ENCODE assay signal across 2 cellular contexts in the genomic region with DNA sequence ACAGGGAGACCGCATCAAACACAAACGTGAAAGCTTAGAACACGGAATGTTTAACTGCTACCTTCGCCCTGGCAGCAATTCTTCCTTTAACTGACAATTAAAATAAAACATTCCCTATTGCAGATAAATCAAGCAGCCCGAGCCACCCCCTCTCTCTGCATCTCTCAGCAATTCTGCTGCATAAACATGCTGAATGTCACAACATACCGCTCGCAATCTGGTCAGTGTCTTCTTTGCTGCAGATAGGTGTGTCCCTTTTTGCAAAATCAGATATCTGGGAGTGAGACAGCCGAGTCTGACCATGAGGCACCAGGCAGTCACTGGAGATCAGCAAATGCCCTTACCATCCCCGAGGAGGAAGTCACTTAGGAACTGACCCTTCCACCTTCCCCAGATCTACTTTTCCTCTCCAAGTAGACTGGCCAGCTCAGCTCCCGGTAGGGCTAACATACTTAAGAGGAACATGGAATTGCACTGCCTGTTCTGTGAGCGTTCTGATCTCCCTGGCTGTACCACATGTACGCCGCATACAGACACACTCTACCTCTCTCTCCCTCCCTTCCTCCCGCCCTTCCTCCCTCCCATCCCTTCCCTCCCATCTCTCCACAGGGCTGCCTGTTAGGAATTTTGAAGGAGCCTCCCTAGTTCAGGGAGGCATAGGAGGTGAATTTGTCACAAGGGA.
TF ChIP-seq lines count a peak whose summit lies in the region.

A gene (minus strand): TSS at position 535 of the 682 bp plus-strand sequence.

TF ChIP-seq in H1, 55 proteins besides CTCF, POLR2A, EP300 and RAD21:
- TF ChIP-seq JUND (IDR thresholded peaks at IDR 0.05; ENCODE audit: low read length) (no peak), NRF1 (IDR thresholded peaks at IDR 0.05; ENCODE audit: low read depth, low read length) (no peak), SP2 (IDR thresholded peaks at IDR 0.05; ENCODE audit: low read length) (no peak), POU5F1 (IDR thresholded peaks at IDR 0.05; ENCODE audit: low read depth, low read length) (no peak), BACH1 (IDR thresholded peaks at IDR 0.05; ENCODE audit: low read length) (no peak), JUN (IDR thresholded peaks at IDR 0.05; ENCODE audit: low read depth, low read length) (no peak), SIRT6 (IDR thresholded peaks at IDR 0.05; ENCODE audit: low read length) (no peak), CEBPB (IDR thresholded peaks at IDR 0.05; ENCODE audit: low read depth, low read length) (no peak), CBX8 (IDR thresholded peaks at IDR 0.05; ENCODE audit: borderline replicate concordance, low read depth, low read length) (no peak), SIN3A (conservative IDR thresholded peaks at IDR 0.05 in 1 of 2, IDR thresholded peaks at IDR 0.05 in 1 of 2; ENCODE audit: low read depth in 1 of 2, low read length in 2 of 2) (no peak)
- TF ChIP-seq, protein P1, sequence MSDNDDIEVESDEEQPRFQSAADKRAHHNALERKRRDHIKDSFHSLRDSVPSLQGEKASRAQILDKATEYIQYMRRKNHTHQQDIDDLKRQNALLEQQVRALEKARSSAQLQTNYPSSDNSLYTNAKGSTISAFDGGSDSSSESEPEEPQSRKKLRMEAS (IDR thresholded peaks at IDR 0.05), result 0 out of 2 replicates have a peak, but pooled peaks have one; percentile 21
- TF ChIP-seq, protein P2, sequence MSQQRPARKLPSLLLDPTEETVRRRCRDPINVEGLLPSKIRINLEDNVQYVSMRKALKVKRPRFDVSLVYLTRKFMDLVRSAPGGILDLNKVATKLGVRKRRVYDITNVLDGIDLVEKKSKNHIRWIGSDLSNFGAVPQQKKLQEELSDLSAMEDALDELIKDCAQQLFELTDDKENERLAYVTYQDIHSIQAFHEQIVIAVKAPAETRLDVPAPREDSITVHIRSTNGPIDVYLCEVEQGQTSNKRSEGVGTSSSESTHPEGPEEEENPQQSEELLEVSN (IDR thresholded peaks at IDR 0.05), result 0 out of 2 replicates have a peak, but pooled peaks have one; percentile 20
- TF ChIP-seq, protein P3, sequence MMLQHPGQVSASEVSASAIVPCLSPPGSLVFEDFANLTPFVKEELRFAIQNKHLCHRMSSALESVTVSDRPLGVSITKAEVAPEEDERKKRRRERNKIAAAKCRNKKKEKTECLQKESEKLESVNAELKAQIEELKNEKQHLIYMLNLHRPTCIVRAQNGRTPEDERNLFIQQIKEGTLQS (IDR thresholded peaks at IDR 0.05; ENCODE audit: insufficient read depth, low read depth, low read length), result no peak

TF ChIP-seq in HEK293T, 16 proteins besides CTCF, POLR2A, EP300 and RAD21:
- TF ChIP-seq NFRKB (IDR thresholded peaks at IDR 0.05) (no peak), LEF1 (IDR thresholded peaks at IDR 0.05; ENCODE audit: borderline replicate concordance) (no peak), FOXA1 (IDR thresholded peaks at IDR 0.05) (no peak), TARDBP (IDR thresholded peaks at IDR 0.05) (no peak), ARNT (IDR thresholded peaks at IDR 0.05) (no peak), CTBP1 (IDR thresholded peaks at IDR 0.05; ENCODE audit: borderline replicate concordance) (no peak), FOXM1 (IDR thresholded peaks at IDR 0.05; ENCODE audit: borderline replicate concordance) (no peak), HDGF (IDR thresholded peaks at IDR 0.05; ENCODE audit: borderline replicate concordance) (no peak), SUZ12 (IDR thresholded peaks at IDR 0.05) (no peak), SP1 (IDR thresholded peaks at IDR 0.05) (no peak), L3MBTL2 (conservative IDR thresholded peaks at IDR 0.05) (no peak), FOXK2 (IDR thresholded peaks at IDR 0.05) (no peak), ELF4 (IDR thresholded peaks at IDR 0.05) (no peak), BHLHE40 (IDR thresholded peaks at IDR 0.05; ENCODE audit: borderline replicate concordance) (no peak)
- TF ChIP-seq, protein P4, sequence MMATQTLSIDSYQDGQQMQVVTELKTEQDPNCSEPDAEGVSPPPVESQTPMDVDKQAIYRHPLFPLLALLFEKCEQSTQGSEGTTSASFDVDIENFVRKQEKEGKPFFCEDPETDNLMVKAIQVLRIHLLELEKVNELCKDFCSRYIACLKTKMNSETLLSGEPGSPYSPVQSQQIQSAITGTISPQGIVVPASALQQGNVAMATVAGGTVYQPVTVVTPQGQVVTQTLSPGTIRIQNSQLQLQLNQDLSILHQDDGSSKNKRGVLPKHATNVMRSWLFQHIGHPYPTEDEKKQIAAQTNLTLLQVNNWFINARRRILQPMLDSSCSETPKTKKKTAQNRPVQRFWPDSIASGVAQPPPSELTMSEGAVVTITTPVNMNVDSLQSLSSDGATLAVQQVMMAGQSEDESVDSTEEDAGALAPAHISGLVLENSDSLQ (IDR thresholded peaks at IDR 0.05), result no peak
